Comparison of ENCODE assay signal across 19 cellular contexts in genomic region chr5:88480245-88480644, GRCh38.
DNase-seq lines count a peak whose midpoint lies in the region; ATAC-seq and TF ChIP-seq lines count a peak whose summit lies in the region.
"Had no signal": no experiment of that assay in that cellular context is flagged by ENCODE, and none has a peak within 500 bp of the region (broad histone marks: within the 10 kb centered on the region; RNA-seq: fewer than 3 reads in every experiment).

No MANE protein-coding gene starts in this region.

- H3K27me3 Mint-ChIP-seq in neural progenitor cell (ENCODE audit: insufficient read depth, low read depth): no peaks in the 10 kb centered on the region
- H3K27me3 Mint-ChIP-seq: IgD-negative memory B cell had no signal

- TF ChIP-seq CTCF in neural progenitor cell (IDR thresholded peaks at IDR 0.05): no peak

- peak overlapping the region; percentile 60; the same call in 1 of the 2 replicates for H3K27ac ChIP-seq in SK-N-MC
- no peak overlapping the region for H3K27ac ChIP-seq in neural progenitor cell
- H3K27ac ChIP-seq: adrenal gland, BLaER1, Peyer's patch, thoracic aorta had no signal

- peak overlapping the region; percentile 5 for H2AFZ ChIP-seq in neural progenitor cell (replicated peaks)

- peaks cover 18% of the 10 kb centered on the region for H3K4me1 ChIP-seq in neural progenitor cell
- H3K4me1 ChIP-seq: adrenal gland, BLaER1, Peyer's patch had no signal

- no peaks in the 10 kb centered on the region for H3K9me3 ChIP-seq in SK-N-MC (ENCODE audit: low read depth, low read length)
- H3K9me3 ChIP-seq in neural progenitor cell (ENCODE audit: low read depth): no peaks in the 10 kb centered on the region
- H3K9me3 ChIP-seq: adrenal gland, BLaER1, Peyer's patch, thoracic aorta had no signal

- H3K4me3 Mint-ChIP-seq in neural progenitor cell: no peak overlapping the region
- H3K4me3 Mint-ChIP-seq: IgD-negative memory B cell; natural killer cell treated with Interleukin-12 subunit alpha and Interleukin-12 subunit beta and Interleukin-15 and Interleukin-18, amount 100 ng/mL, for 72 hours had no signal

- DNase-seq in Daoy (ENCODE audit: low read depth) (peak; percentile 13), NCI-H1694 (lab: John Stamatoyannopoulos, UW) (peak; percentile 29), SK-N-MC (ENCODE audit: low read depth, low spot score) (no peak), neural progenitor cell (ENCODE audit: low spot score) (no peak), iPS-NIHi11 (ENCODE audit: low spot score) (no peak)
- DNase-seq in stimulated activated naive CD4-positive, alpha-beta T cell treated with Interleukin-2 at 50 U/mL for 16 hours (lab: John Stamatoyannopoulos, UW): no peak
- DNase-seq: activated CD4-positive, alpha-beta T cell treated with anti-CD3 and anti-CD28 coated beads for 4 hours; adrenal gland; effector memory CD4-positive, alpha-beta T cell; kidney; mesendoderm; NCI-H2029; NCI-H526 treated with DMSO at 0.1 percent for 48 hours; Peyer's patch had no signal

- H3K9me3 Mint-ChIP-seq in neural progenitor cell: no peaks in the 10 kb centered on the region
- H3K9me3 Mint-ChIP-seq: IgD-negative memory B cell; natural killer cell treated with Interleukin-12 subunit alpha and Interleukin-12 subunit beta and Interleukin-15 and Interleukin-18, amount 100 ng/mL, for 72 hours had no signal

- no peaks in the 10 kb centered on the region for H3K36me3 Mint-ChIP-seq in neural progenitor cell
- H3K36me3 Mint-ChIP-seq: IgD-negative memory B cell; natural killer cell treated with Interleukin-12 subunit alpha and Interleukin-12 subunit beta and Interleukin-15 and Interleukin-18, amount 100 ng/mL, for 72 hours had no signal

- H3K27me3 ChIP-seq in neural progenitor cell: no peaks in the 10 kb centered on the region
- H3K27me3 ChIP-seq: adrenal gland, BLaER1, Peyer's patch had no signal

- H3K4me2 ChIP-seq in neural progenitor cell: no peak overlapping the region
- H3K4me2 ChIP-seq: BLaER1 had no signal

- peaks cover 38% of the 10 kb centered on the region for H3K4me1 Mint-ChIP-seq in neural progenitor cell
- H3K4me1 Mint-ChIP-seq: IgD-negative memory B cell had no signal

- no peaks in the 10 kb centered on the region for H3K79me2 ChIP-seq in neural progenitor cell (ENCODE audit: low read depth)

- peak overlapping the region; percentile 66 for H3K4me3 ChIP-seq in SK-N-MC
- H3K4me3 ChIP-seq in neural progenitor cell: no peak overlapping the region
- H3K4me3 ChIP-seq: adrenal gland, BLaER1, Peyer's patch, thoracic aorta had no signal

- H4K20me1 ChIP-seq in neural progenitor cell (ENCODE audit: low read depth): no peaks in the 10 kb centered on the region
- H4K20me1 ChIP-seq: BLaER1 had no signal

- H3F3A ChIP-seq in neural progenitor cell (ENCODE audit: low read depth): no peaks in the 10 kb centered on the region

- no peak for ATAC-seq in GM19452 (IDR thresholded peaks at IDR 0.05; ENCODE audit: unreplicated experiment)
- ATAC-seq: natural killer cell treated with Interleukin-12 subunit alpha and Interleukin-12 subunit beta and Interleukin-15 and Interleukin-18, amount 100 ng/mL, for 72 hours had no signal

- H3K9ac ChIP-seq in SK-N-MC (ENCODE audit: insufficient read length): no peak overlapping the region
- H3K9ac ChIP-seq in neural progenitor cell: no peak overlapping the region
- H3K9ac ChIP-seq: BLaER1 had no signal

- H3K27ac Mint-ChIP-seq in neural progenitor cell: no peak overlapping the region
- H3K27ac Mint-ChIP-seq: IgD-negative memory B cell; natural killer cell treated with Interleukin-12 subunit alpha and Interleukin-12 subunit beta and Interleukin-15 and Interleukin-18, amount 100 ng/mL, for 72 hours had no signal

- H3K36me3 ChIP-seq in SK-N-MC (ENCODE audit: insufficient read depth, low read length) (no peaks in the 10 kb centered on the region), neural progenitor cell (no peaks in the 10 kb centered on the region)
- H3K36me3 ChIP-seq: adrenal gland, BLaER1, Peyer's patch, thoracic aorta had no signal

Comparison
In these comparisons a context has a peak if more than half of its experiments do, and no peak if none do; other contexts are left out.
1. DNase-seq: peak in Daoy (single experiment) and NCI-H1694 (single experiment); none in SK-N-MC (single experiment), neural progenitor cell (single experiment), iPS-NIHi11 (single experiment) and stimulated activated naive CD4-positive, alpha-beta T cell treated with Interleukin-2 at 50 U/mL for 16 hours (single experiment).